21 cellular contexts compared by ENCODE assay signal in the genomic region with DNA sequence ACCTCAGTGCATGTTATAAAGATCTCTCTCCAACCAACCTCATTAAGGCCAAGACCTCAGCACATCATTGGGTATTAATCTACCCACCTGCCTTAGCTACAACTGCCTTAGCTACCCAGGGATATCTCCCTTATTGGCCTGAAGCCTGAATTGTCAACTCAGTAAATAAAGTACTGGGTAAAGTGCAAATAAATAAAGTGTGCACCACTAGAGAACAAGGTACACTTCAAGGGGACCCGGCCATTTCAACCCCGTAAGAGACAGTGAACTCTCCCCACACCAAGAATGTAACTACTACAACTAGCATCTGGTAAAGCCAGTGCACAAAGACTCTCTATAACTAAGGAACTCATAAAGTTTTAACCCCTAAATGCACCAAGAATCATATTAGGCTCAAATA.
A peak's percentile ranks its signal among the peaks of the same experiment; 100 is the strongest.
DNase-seq lines count a peak whose midpoint lies in the region; ATAC-seq, FAIRE-seq and TF ChIP-seq lines count a peak whose summit lies in the region.
"Had no signal": no experiment of that assay in that cellular context is flagged by ENCODE, and none has a peak within 500 bp of the region (broad histone marks: within the 10 kb centered on the region; RNA-seq: fewer than 3 reads in every experiment).

No MANE protein-coding gene starts in this region.

- BruUV-seq in HepG2 (replicated peaks; lab: Mats Ljungman, UMichigan), result no TSS peak

- H3K27ac ChIP-seq in liver (ENCODE audit: low read depth in 1 of 2, low read length in 2 of 2) (no peak overlapping the region), HepG2 (ENCODE audit: extremely low read length, insufficient read depth, low read length) (no peak overlapping the region), foreskin keratinocyte (no peak overlapping the region)
- H3K27ac ChIP-seq: 22Rv1; BLaER1 treated with 17β-estradiol and CSF1 and Interleukin-3, amounts not matched to agents 10 nM and 100 nM; C4-2B had no signal

- POLR2A ChIA-PET in HepG2 (lab: Yijun Ruan, JAX), result no interaction called here

- CTCF ChIA-PET in HepG2 (lab: Yijun Ruan, JAX; ENCODE audit: low intra/inter-chr PET ratio, low total read pairs), result no interaction called here

- H3K27me3 ChIP-seq in liver (ENCODE audit: control insufficient read depth in 4 of 4, insufficient read depth in 4 of 4, low read length in 3 of 4) (no peaks in the 10 kb centered on the region), HepG2 (ENCODE audit: control insufficient read depth in 1 of 2, insufficient read depth in 2 of 2, low read length in 2 of 2) (no peaks in the 10 kb centered on the region), foreskin keratinocyte (no peaks in the 10 kb centered on the region)

- FAIRE-seq in HepG2 (lab: Jason Lieb, UNC), result no peak
- FAIRE-seq: D721Med, G401.6, GM12891, GM19239 had no signal

- TF ChIP-seq RAD21 in liver (IDR thresholded peaks at IDR 0.05) (no peak), HepG2 (CRISPR knock-in tag; IDR thresholded peaks at IDR 0.05) (no peak)

- 23% methylated on average over 2 of the region's 2 CpGs for WGBS in liver
- WGBS in HepG2 (ENCODE audit: low lambda C conversion rate), result 0% methylated on average over 2 of the region's 2 CpGs

- no peak overlapping the region for H3K4me2 ChIP-seq in HepG2 (ENCODE audit: low read depth, low read length)
- H3K4me2 ChIP-seq: BLaER1 treated with 17β-estradiol and CSF1 and Interleukin-3, amounts not matched to agents 10 nM and 100 nM had no signal

- TF ChIP-seq CTCF in liver (IDR thresholded peaks at IDR 0.05; ENCODE audit: low read depth, low read length, missing input control) (no peak), HepG2 (CRISPR knock-in tag; IDR thresholded peaks at IDR 0.05) (no peak), foreskin keratinocyte (conservative IDR thresholded peaks at IDR 0.05) (no peak)

- no peak overlapping the region for H2AFZ ChIP-seq in HepG2 (ENCODE audit: low read length)

- DNase-seq in HepG2 (ENCODE audit: low spot score), result no peak
- DNase-seq in DMS53 treated with DMSO at 0.1 percent for 48 hours (lab: John Stamatoyannopoulos, UW; ENCODE audit: unreplicated experiment), result peak; percentile 17
- DNase-seq in left lobe of liver (ENCODE audit: low spot score), result no peak
- DNase-seq in NCI-H2081 (lab: John Stamatoyannopoulos, UW), result no peak
- no peak for DNase-seq in foreskin keratinocyte
- no peak for DNase-seq in Ammon's horn (ENCODE audit: low spot score)
- DNase-seq: ACHN; Caco-2; Calu3; CD4-positive, alpha-beta T cell; CD8-positive, alpha-beta T cell; DMS79 treated with DMSO at 0.1 percent for 48 hours; GF-D8 had no signal

- in situ Hi-C loops in HepG2 (cut with HindIII; ENCODE audit: extremely low pct_ligation_motif_present, low pct_unique_long_range_greater_than_20kb), result no loop called here

- ATAC-seq in HepG2, result no peak
- peak; percentile 70 for ATAC-seq in left lobe of liver
- ATAC-seq in foreskin keratinocyte, result no peak
- ATAC-seq: CD8-positive, alpha-beta T cell had no signal

- TF ChIP-seq EP300 in HepG2 (IDR thresholded peaks at IDR 0.05; ENCODE audit: low read depth in 2 of 2, low read length in 2 of 2) (no peak), HepG2 (CRISPR knock-in tag; IDR thresholded peaks at IDR 0.05; ENCODE audit: borderline replicate concordance) (no peak)

- H3K4me1 ChIP-seq in liver (ENCODE audit: control insufficient read depth in 4 of 4, insufficient read depth in 4 of 4, low read length in 3 of 4) (no peaks in the 10 kb centered on the region), HepG2 (ENCODE audit: insufficient read depth, low read length) (no peaks in the 10 kb centered on the region), foreskin keratinocyte (no peaks in the 10 kb centered on the region)
- H3K4me1 ChIP-seq: BLaER1 treated with 17β-estradiol and CSF1 and Interleukin-3, amounts not matched to agents 10 nM and 100 nM; Caco-2 had no signal

- H3K9me3 ChIP-seq in liver (ENCODE audit: control insufficient read depth in 4 of 4, low read length in 3 of 4) (no peaks in the 10 kb centered on the region), HepG2 (ENCODE audit: low read length) (no peaks in the 10 kb centered on the region; the same call in none of the 2 replicates)
- H3K9me3 ChIP-seq: Caco-2 had no signal

- no peaks in the 10 kb centered on the region for H3K79me2 ChIP-seq in HepG2 (ENCODE audit: insufficient read depth, low read length)

- no peak for TF ChIP-seq POLR2A in HepG2 (IDR thresholded peaks at IDR 0.05; ENCODE audit: insufficient read depth in 1 of 2, low read depth in 2 of 2, low read length in 2 of 2)

- no peaks in the 10 kb centered on the region for H4K20me1 ChIP-seq in HepG2 (ENCODE audit: insufficient read depth, low read length)
- H4K20me1 ChIP-seq: BLaER1 treated with 17β-estradiol and CSF1 and Interleukin-3, amounts not matched to agents 10 nM and 100 nM had no signal

- H3K9ac ChIP-seq in liver (ENCODE audit: low read depth in 1 of 2, low read length in 2 of 2), result no peak overlapping the region
- no peak overlapping the region for H3K9ac ChIP-seq in HepG2 (ENCODE audit: insufficient read depth, low read depth, low read length)
- H3K9ac ChIP-seq: BLaER1 treated with 17β-estradiol and CSF1 and Interleukin-3, amounts not matched to agents 10 nM and 100 nM had no signal

- intact Hi-C loops in HepG2 (cut with micrococcal nuclease; ENCODE audit: unreplicated experiment), result no loop called here

- H3K4me3 ChIP-seq in liver (ENCODE audit: low read depth in 1 of 3, low read length in 3 of 3) (no peak overlapping the region), HepG2 (replicated peaks in 1 of 3; ENCODE audit: insufficient read depth in 1 of 3, low read depth in 2 of 3, low read length in 3 of 3) (no peak overlapping the region)
- H3K4me3 ChIP-seq: BLaER1 treated with 17β-estradiol and CSF1 and Interleukin-3, amounts not matched to agents 10 nM and 100 nM had no signal

- H3K36me3 ChIP-seq in liver (ENCODE audit: control insufficient read depth in 4 of 4, insufficient read depth in 3 of 4, low read depth in 1 of 4, low read length in 3 of 4) (no peaks in the 10 kb centered on the region), HepG2 (replicated peaks in 1 of 2; ENCODE audit: control insufficient read depth in 1 of 2, insufficient read depth in 2 of 2, low read length in 2 of 2) (no peaks in the 10 kb centered on the region)
- H3K36me3 ChIP-seq: BLaER1 treated with 17β-estradiol and CSF1 and Interleukin-3, amounts not matched to agents 10 nM and 100 nM had no signal

TF ChIP-seq in liver, 16 proteins besides CTCF, POLR2A, EP300 and RAD21:
- peak; percentile 36 to 46 for TF ChIP-seq HNF4A (conservative IDR thresholded peaks at IDR 0.05)
- no peak for TF ChIP-seq EGR1 (IDR thresholded peaks at IDR 0.05; ENCODE audit: low read depth in 2 of 2)

TF ChIP-seq in HepG2, 621 proteins besides CTCF, POLR2A, EP300 and RAD21:
- TF ChIP-seq ZNF17 (CRISPR knock-in tag; IDR thresholded peaks at IDR 0.05) (no peak), ZNF850 (CRISPR knock-in tag; conservative IDR thresholded peaks at IDR 0.05) (no peak)
TF ChIP-seq in HepG2: peak in this region for 0.
